In the genomic region with DNA sequence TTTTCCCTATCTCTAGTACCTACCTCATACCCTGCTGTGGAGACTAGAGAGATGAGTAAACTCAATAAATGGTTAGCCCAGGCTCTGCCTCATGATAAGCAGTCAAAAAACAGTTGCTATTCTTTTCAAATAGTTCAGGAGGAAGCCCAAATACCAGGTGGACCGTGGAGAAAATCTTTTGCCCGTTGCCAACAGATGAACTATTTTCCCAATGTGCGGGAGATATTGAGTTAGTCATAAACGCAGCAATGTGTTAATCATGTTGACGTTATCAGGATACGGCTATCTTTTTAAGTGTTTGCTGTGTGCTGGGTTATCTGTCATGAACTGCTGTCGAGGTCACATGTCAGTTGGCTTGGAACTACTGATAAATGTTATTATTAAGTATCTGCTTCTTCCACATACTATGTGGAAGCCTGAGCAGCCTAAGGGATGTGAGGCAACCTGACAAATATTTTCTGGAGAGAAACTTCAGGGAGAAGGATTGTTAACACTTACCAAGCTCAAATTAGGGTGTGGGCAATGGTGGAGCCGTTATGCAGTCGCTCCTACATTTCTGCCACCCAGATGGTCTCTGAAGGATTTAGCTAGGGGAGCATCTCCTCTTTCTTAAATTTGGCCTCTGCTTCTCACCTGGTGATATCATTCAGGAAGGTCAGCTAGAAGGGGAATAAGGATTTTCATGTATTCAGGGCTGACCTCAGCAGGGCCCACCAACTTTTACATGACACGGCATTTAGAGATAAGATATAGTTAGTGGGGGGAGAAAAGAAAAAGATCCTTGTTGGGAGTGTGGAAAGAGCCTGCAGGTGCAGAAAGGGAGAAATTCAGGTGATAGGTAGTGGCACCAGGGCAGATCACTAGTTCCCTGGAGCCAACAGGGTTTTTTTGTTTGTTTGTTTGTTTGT, we compare ENCODE assay signal across 1 cellular context.
TF ChIP-seq lines count a peak whose summit lies in the region.

No MANE protein-coding gene starts in this region.

TF ChIP-seq in K562, 482 proteins besides CTCF, POLR2A, EP300 and RAD21 (continued from another document and continues in another):
- TF ChIP-seq FOXM1 (IDR thresholded peaks at IDR 0.05; ENCODE audit: low read depth) = peak; percentile 99
- TF ChIP-seq FOXM1 (CRISPR knock-in tag; IDR thresholded peaks at IDR 0.05; ENCODE audit: low read depth) = no peak
- TF ChIP-seq SRSF3 (IDR thresholded peaks at IDR 0.05; ENCODE audit: insufficient read depth, low read length) = no peak
- peak; percentile 55 for TF ChIP-seq ZNF316 (IDR thresholded peaks at IDR 0.05)
- TF ChIP-seq KLF16 (IDR thresholded peaks at IDR 0.05) = peak; percentile 99
- no peak for TF ChIP-seq ZFPM2 (CRISPR knock-in tag; IDR thresholded peaks at IDR 0.05)
- peak; percentile 97 for TF ChIP-seq HDAC3 (IDR thresholded peaks at IDR 0.05; ENCODE audit: borderline replicate concordance, partially characterized antibody)
- TF ChIP-seq, protein P1, sequence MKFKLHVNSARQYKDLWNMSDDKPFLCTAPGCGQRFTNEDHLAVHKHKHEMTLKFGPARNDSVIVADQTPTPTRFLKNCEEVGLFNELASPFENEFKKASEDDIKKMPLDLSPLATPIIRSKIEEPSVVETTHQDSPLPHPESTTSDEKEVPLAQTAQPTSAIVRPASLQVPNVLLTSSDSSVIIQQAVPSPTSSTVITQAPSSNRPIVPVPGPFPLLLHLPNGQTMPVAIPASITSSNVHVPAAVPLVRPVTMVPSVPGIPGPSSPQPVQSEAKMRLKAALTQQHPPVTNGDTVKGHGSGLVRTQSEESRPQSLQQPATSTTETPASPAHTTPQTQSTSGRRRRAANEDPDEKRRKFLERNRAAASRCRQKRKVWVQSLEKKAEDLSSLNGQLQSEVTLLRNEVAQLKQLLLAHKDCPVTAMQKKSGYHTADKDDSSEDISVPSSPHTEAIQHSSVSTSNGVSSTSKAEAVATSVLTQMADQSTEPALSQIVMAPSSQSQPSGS (CRISPR knock-in tag; IDR thresholded peaks at IDR 0.05) = no peak
- no peak for TF ChIP-seq NFYB (IDR thresholded peaks at IDR 0.05; ENCODE audit: extremely low read depth, insufficient read length)
- TF ChIP-seq RAD51 (IDR thresholded peaks at IDR 0.05; ENCODE audit: borderline replicate concordance, low read depth) = peak; percentile 83
- TF ChIP-seq, protein P2, sequence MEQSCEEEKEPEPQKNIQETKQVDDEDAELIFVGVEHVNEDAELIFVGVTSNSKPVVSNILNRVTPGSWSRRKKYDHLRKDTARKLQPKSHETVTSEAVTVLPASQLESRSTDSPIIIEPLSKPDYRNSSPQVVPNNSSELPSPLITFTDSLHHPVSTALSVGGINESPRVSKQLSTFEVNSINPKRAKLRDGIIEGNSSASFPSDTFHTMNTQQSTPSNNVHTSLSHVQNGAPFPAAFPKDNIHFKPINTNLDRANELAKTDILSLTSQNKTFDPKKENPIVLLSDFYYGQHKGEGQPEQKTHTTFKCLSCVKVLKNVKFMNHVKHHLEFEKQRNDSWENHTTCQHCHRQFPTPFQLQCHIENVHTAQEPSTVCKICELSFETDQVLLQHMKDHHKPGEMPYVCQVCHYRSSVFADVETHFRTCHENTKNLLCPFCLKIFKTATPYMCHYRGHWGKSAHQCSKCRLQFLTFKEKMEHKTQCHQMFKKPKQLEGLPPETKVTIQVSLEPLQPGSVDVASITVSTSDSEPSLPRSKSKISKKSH (CRISPR knock-in tag; IDR thresholded peaks at IDR 0.05) = no peak
- peak; percentile 97 for TF ChIP-seq NFIC (IDR thresholded peaks at IDR 0.05)
- TF ChIP-seq, protein P3, sequence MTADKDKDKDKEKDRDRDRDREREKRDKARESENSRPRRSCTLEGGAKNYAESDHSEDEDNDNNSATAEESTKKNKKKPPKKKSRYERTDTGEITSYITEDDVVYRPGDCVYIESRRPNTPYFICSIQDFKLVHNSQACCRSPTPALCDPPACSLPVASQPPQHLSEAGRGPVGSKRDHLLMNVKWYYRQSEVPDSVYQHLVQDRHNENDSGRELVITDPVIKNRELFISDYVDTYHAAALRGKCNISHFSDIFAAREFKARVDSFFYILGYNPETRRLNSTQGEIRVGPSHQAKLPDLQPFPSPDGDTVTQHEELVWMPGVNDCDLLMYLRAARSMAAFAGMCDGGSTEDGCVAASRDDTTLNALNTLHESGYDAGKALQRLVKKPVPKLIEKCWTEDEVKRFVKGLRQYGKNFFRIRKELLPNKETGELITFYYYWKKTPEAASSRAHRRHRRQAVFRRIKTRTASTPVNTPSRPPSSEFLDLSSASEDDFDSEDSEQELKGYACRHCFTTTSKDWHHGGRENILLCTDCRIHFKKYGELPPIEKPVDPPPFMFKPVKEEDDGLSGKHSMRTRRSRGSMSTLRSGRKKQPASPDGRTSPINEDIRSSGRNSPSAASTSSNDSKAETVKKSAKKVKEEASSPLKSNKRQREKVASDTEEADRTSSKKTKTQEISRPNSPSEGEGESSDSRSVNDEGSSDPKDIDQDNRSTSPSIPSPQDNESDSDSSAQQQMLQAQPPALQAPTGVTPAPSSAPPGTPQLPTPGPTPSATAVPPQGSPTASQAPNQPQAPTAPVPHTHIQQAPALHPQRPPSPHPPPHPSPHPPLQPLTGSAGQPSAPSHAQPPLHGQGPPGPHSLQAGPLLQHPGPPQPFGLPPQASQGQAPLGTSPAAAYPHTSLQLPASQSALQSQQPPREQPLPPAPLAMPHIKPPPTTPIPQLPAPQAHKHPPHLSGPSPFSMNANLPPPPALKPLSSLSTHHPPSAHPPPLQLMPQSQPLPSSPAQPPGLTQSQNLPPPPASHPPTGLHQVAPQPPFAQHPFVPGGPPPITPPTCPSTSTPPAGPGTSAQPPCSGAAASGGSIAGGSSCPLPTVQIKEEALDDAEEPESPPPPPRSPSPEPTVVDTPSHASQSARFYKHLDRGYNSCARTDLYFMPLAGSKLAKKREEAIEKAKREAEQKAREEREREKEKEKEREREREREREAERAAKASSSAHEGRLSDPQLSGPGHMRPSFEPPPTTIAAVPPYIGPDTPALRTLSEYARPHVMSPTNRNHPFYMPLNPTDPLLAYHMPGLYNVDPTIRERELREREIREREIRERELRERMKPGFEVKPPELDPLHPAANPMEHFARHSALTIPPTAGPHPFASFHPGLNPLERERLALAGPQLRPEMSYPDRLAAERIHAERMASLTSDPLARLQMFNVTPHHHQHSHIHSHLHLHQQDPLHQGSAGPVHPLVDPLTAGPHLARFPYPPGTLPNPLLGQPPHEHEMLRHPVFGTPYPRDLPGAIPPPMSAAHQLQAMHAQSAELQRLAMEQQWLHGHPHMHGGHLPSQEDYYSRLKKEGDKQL (CRISPR knock-in tag; IDR thresholded peaks at IDR 0.05; ENCODE audit: borderline replicate concordance) = peak; percentile 93; the same call in 1 of the 2 replicates
- TF ChIP-seq SMAD1 (IDR thresholded peaks at IDR 0.05; ENCODE audit: low read depth, low read length, partially characterized antibody) = peak; percentile 96
- peak; percentile 93 for TF ChIP-seq HMGN3 (IDR thresholded peaks at IDR 0.05; ENCODE audit: borderline replicate concordance, extremely low read depth, insufficient read length, low read depth, low read length)
- TF ChIP-seq ETS2 (tag; IDR thresholded peaks at IDR 0.05; ENCODE audit: borderline replicate concordance, poor library complexity, severe bottlenecking) = no peak
- no peak for TF ChIP-seq HIVEP1 (CRISPR knock-in tag; IDR thresholded peaks at IDR 0.05)
- TF ChIP-seq, protein P4, sequence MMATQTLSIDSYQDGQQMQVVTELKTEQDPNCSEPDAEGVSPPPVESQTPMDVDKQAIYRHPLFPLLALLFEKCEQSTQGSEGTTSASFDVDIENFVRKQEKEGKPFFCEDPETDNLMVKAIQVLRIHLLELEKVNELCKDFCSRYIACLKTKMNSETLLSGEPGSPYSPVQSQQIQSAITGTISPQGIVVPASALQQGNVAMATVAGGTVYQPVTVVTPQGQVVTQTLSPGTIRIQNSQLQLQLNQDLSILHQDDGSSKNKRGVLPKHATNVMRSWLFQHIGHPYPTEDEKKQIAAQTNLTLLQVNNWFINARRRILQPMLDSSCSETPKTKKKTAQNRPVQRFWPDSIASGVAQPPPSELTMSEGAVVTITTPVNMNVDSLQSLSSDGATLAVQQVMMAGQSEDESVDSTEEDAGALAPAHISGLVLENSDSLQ (IDR thresholded peaks at IDR 0.05) = peak; percentile 91
- peak; percentile 100 for TF ChIP-seq ARID1B (IDR thresholded peaks at IDR 0.05)
- TF ChIP-seq, protein P5, sequence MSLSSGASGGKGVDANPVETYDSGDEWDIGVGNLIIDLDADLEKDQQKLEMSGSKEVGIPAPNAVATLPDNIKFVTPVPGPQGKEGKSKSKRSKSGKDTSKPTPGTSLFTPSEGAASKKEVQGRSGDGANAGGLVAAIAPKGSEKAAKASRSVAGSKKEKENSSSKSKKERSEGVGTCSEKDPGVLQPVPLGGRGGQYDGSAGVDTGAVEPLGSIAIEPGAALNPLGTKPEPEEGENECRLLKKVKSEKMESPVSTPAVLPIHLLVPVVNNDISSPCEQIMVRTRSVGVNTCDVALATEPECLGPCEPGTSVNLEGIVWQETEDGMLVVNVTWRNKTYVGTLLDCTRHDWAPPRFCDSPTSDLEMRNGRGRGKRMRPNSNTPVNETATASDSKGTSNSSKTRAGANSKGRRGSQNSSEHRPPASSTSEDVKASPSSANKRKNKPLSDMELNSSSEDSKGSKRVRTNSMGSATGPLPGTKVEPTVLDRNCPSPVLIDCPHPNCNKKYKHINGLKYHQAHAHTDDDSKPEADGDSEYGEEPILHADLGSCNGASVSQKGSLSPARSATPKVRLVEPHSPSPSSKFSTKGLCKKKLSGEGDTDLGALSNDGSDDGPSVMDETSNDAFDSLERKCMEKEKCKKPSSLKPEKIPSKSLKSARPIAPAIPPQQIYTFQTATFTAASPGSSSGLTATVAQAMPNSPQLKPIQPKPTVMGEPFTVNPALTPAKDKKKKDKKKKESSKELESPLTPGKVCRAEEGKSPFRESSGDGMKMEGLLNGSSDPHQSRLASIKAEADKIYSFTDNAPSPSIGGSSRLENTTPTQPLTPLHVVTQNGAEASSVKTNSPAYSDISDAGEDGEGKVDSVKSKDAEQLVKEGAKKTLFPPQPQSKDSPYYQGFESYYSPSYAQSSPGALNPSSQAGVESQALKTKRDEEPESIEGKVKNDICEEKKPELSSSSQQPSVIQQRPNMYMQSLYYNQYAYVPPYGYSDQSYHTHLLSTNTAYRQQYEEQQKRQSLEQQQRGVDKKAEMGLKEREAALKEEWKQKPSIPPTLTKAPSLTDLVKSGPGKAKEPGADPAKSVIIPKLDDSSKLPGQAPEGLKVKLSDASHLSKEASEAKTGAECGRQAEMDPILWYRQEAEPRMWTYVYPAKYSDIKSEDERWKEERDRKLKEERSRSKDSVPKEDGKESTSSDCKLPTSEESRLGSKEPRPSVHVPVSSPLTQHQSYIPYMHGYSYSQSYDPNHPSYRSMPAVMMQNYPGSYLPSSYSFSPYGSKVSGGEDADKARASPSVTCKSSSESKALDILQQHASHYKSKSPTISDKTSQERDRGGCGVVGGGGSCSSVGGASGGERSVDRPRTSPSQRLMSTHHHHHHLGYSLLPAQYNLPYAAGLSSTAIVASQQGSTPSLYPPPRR (CRISPR knock-in tag; IDR thresholded peaks at IDR 0.05; ENCODE audit: borderline replicate concordance) = peak; percentile 91; the same call in 1 of the 2 replicates
- no peak for TF ChIP-seq POU5F1 (IDR thresholded peaks at IDR 0.05; ENCODE audit: borderline replicate concordance, low read depth, low read length, partially characterized antibody)
- peak; percentile 62 for TF ChIP-seq SMARCA5 (IDR thresholded peaks at IDR 0.05)
- TF ChIP-seq, protein P6, sequence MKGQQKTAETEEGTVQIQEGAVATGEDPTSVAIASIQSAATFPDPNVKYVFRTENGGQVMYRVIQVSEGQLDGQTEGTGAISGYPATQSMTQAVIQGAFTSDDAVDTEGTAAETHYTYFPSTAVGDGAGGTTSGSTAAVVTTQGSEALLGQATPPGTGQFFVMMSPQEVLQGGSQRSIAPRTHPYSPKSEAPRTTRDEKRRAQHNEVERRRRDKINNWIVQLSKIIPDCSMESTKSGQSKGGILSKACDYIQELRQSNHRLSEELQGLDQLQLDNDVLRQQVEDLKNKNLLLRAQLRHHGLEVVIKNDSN (CRISPR knock-in tag; IDR thresholded peaks at IDR 0.05) = peak; percentile 75
- peak; percentile 98 for TF ChIP-seq GATA2 (CRISPR knock-in tag; IDR thresholded peaks at IDR 0.05)
- peak; percentile 95 for TF ChIP-seq ILF3 (IDR thresholded peaks at IDR 0.05; ENCODE audit: borderline replicate concordance)
- peak; percentile 98 for TF ChIP-seq ZNF584 (CRISPR knock-in tag; IDR thresholded peaks at IDR 0.05; ENCODE audit: low read depth)
- TF ChIP-seq TAF9B (IDR thresholded peaks at IDR 0.05; ENCODE audit: partially characterized antibody) = peak; percentile 56
- TF ChIP-seq TCF3 (CRISPR knock-in tag; IDR thresholded peaks at IDR 0.05) = peak; percentile 99
- TF ChIP-seq MTA3 (IDR thresholded peaks at IDR 0.05; ENCODE audit: borderline replicate concordance) = peak; percentile 91; the same call in 1 of the 2 replicates
- TF ChIP-seq DMBX1 (CRISPR knock-in tag; IDR thresholded peaks at IDR 0.05; ENCODE audit: borderline replicate concordance) = peak; percentile 74
- TF ChIP-seq ZNF41 (CRISPR knock-in tag; conservative IDR thresholded peaks at IDR 0.05) = 0 out of 2 replicates have a peak, but pooled peaks have one; percentile 45
- peak in 1 of 2 experiments; percentile 91; a peak in 2 of 4 replicates for TF ChIP-seq NONO (IDR thresholded peaks at IDR 0.05; ENCODE audit: low read depth in 2 of 2, low read length in 1 of 2)
- no peak for TF ChIP-seq SMARCB1 (IDR thresholded peaks at IDR 0.05; ENCODE audit: insufficient read length, low read depth)
- peak in 1 of 2 experiments; percentile 94; a peak in 1 of 4 replicates for TF ChIP-seq MCM7 (IDR thresholded peaks at IDR 0.05)
